ENCODE assay signal across 14 cellular contexts in genomic region chr10:79162022-79162421, GRCh38.
"Had no signal": no experiment of that assay in that cellular context is flagged by ENCODE, and none has a peak within 500 bp of the region (broad histone marks: within the 10 kb centered on the region; RNA-seq: fewer than 3 reads in every experiment).

No MANE protein-coding gene starts in this region.

- H3K9me3 ChIP-seq: ascending aorta, pancreas, upper lobe of right lung had no signal

- H3K27me3 ChIP-seq: ascending aorta, dorsolateral prefrontal cortex, pancreas, upper lobe of right lung had no signal

- H3K27ac ChIP-seq: ascending aorta, dorsolateral prefrontal cortex, WERI-Rb-1 had no signal

- H3K36me3 ChIP-seq: WERI-Rb-1 had no signal

- H3K4me3 ChIP-seq: ascending aorta, dorsolateral prefrontal cortex, pancreas, upper lobe of right lung had no signal

- ATAC-seq: activated CD8-positive, alpha-beta T cell treated with anti-CD3 and anti-CD28 coated beads for 36 hours; T-cell had no signal

- FAIRE-seq: bronchial epithelial cell, endometrium, pancreas had no signal

- DNase-seq: activated CD4-positive, alpha-beta T cell treated with anti-CD3 and anti-CD28 coated beads for 4 hours; activated CD8-positive, alpha-beta memory T cell treated with anti-CD3 and anti-CD28 coated beads, Interleukin-2, amount 50 U/mL, for 48 hours; activated CD8-positive, alpha-beta T cell treated with anti-CD3 and anti-CD28 coated beads for 36 hours; activated naive CD8-positive, alpha-beta T cell treated with anti-CD3 and anti-CD28 coated beads, Interleukin-2, amount 10 ng/mL, durations not matched to agents 7 days and 5 days; dorsolateral prefrontal cortex; pancreas; stimulated activated CD4-positive, alpha-beta T cell treated with anti-CD3 and anti-CD28 coated beads, Interleukin-1b, Interleukin-23, amount 100 ng/mL, for 48 hours; stimulated activated naive CD4-positive, alpha-beta T cell; T-cell; upper lobe of right lung; WERI-Rb-1 had no signal
